29 cellular contexts compared by ENCODE assay signal in the genomic region with DNA sequence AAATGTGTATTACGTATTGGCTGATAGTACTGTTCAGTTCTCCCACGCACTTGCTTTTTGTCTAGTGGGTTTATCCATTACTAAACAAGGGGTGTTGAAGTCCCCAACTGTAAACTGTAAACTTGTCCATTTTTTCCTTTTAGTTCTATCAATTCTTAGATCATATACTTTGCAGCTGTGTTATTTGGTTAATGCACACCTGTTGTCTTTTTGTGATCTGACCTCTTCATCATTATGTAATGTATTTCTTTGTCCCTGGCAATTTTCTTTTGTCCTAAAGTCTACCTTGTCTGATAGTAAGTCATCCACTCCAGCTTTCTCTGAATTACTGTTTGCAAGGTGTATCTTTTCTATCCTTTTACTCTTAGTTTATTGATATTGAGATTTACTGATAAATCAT.
"Had no signal": no experiment of that assay in that cellular context is flagged by ENCODE, and none has a peak within 500 bp of the region (broad histone marks: within the 10 kb centered on the region; RNA-seq: fewer than 3 reads in every experiment).

No MANE protein-coding gene starts in this region.

- H3K4me1 Mint-ChIP-seq: activated naive CD4-positive, alpha-beta T cell treated with anti-CD3 and anti-CD28 coated beads, Interleukin-2, amount 50 U/mL, for 24 hours had no signal

- H3K9me3 ChIP-seq: esophagus muscularis mucosa, gastrocnemius medialis, heart left ventricle had no signal

- H3K27ac ChIP-seq: brain microvascular endothelial cell, esophagus muscularis mucosa, foreskin keratinocyte, gastrocnemius medialis, heart left ventricle had no signal

- ATAC-seq: activated CD4-positive, alpha-beta T cell treated with anti-CD3 and anti-CD28 coated beads for 36 hours; activated CD8-positive, alpha-beta memory T cell treated with anti-CD3 and anti-CD28 coated beads, Interleukin-2, amount 10 ng/mL, durations not matched to agents 7 days and 5 days; activated CD8-positive, alpha-beta T cell treated with anti-CD3 and anti-CD28 coated beads, Interleukin-2, amount 10 ng/mL, durations not matched to agents 7 days and 5 days; effector memory CD8-positive, alpha-beta T cell; foreskin keratinocyte; gastrocnemius medialis; heart left ventricle had no signal

- H3K27me3 Mint-ChIP-seq: activated CD4-positive, alpha-beta memory T cell treated with anti-CD3 and anti-CD28 coated beads for 36 hours; activated CD4-positive, alpha-beta T cell treated with anti-CD3 and anti-CD28 coated beads for 36 hours; activated CD4-positive, alpha-beta T cell treated with anti-CD3 and anti-CD28 coated beads, Interleukin-2, amount 10 ng/mL, durations not matched to agents 24 days and 14 days; activated CD8-positive, alpha-beta memory T cell treated with anti-CD3 and anti-CD28 coated beads, Interleukin-2, amount 10 ng/mL, durations not matched to agents 7 days and 5 days; activated naive CD4-positive, alpha-beta T cell treated with anti-CD3 and anti-CD28 coated beads, Interleukin-2, amount 50 U/mL, for 24 hours; effector memory CD8-positive, alpha-beta T cell had no signal

- H3K27me3 ChIP-seq: brain microvascular endothelial cell, esophagus muscularis mucosa, foreskin keratinocyte, gastrocnemius medialis, heart left ventricle had no signal

- H3K4me1 ChIP-seq: esophagus muscularis mucosa, foreskin keratinocyte, gastrocnemius medialis, heart left ventricle had no signal

- DNase-seq: activated CD4-positive, alpha-beta memory T cell treated with anti-CD3 and anti-CD28 coated beads for 36 hours; activated CD4-positive, alpha-beta T cell treated with anti-CD3 and anti-CD28 coated beads for 36 hours; activated CD4-positive, alpha-beta T cell treated with anti-CD3 and anti-CD28 coated beads, Interleukin-2, amount 10 ng/mL, durations not matched to agents 24 days and 14 days; activated CD4-positive, CD25-positive, alpha-beta regulatory T cell; activated CD4-positive, CD25-positive, alpha-beta regulatory T cell treated with anti-CD3 and anti-CD28 coated beads, Interleukin-2, amount 50 U/mL, for 72 hours; activated CD8-positive, alpha-beta memory T cell treated with anti-CD3 and anti-CD28 coated beads, Interleukin-2, amount 10 ng/mL, durations not matched to agents 7 days and 5 days; activated CD8-positive, alpha-beta memory T cell treated with anti-CD3 and anti-CD28 coated beads, Interleukin-2, amount 50 U/mL, for 4 hours; activated CD8-positive, alpha-beta T cell treated with anti-CD3 and anti-CD28 coated beads, Interleukin-2, amount 10 ng/mL, durations not matched to agents 7 days and 5 days; activated effector memory CD4-positive, alpha-beta T cell treated with anti-CD3 and anti-CD28 coated beads, Interleukin-2, amount 50 U/mL, for 16 hours; activated naive CD4-positive, alpha-beta T cell treated with anti-CD3 and anti-CD28 coated beads for 36 hours; activated T-cell treated with anti-CD3 and anti-CD28 coated beads, Interleukin-2, amount 50 U/mL, for 1 hour; activated T-cell treated with anti-CD3 and anti-CD28 coated beads, Interleukin-2, amount 50 U/mL, for 48 hours; amniotic stem cell; anterior cingulate cortex; brain microvascular endothelial cell; cortex of kidney; dermis blood vessel endothelial cell; effector CD4-positive, alpha-beta T cell; effector memory CD8-positive, alpha-beta T cell; erythroblast; foreskin keratinocyte; gastrocnemius medialis; glutamatergic neuron; heart left ventricle; T-helper 2 cell had no signal

- H3K9me3 Mint-ChIP-seq: activated CD4-positive, alpha-beta T cell treated with anti-CD3 and anti-CD28 coated beads, Interleukin-2, amount 10 ng/mL, durations not matched to agents 24 days and 14 days; activated naive CD4-positive, alpha-beta T cell treated with anti-CD3 and anti-CD28 coated beads, Interleukin-2, amount 50 U/mL, for 24 hours; activated T-helper 2 cell treated with anti-CD3 and anti-CD28 coated beads, Interferon-gamma antibody, Interleukin-2, Interleukin-4, amounts not matched to agents 10 μg/mL and 5 μg/mL and 100 μg/mL, durations not matched to agents 14 hours and 24 hours and 36 hours; effector memory CD8-positive, alpha-beta T cell had no signal

- H3K4me3 Mint-ChIP-seq: activated CD4-positive, alpha-beta memory T cell treated with anti-CD3 and anti-CD28 coated beads for 36 hours; activated CD4-positive, alpha-beta T cell treated with anti-CD3 and anti-CD28 coated beads for 36 hours; activated CD4-positive, alpha-beta T cell treated with anti-CD3 and anti-CD28 coated beads, Interleukin-2, amount 10 ng/mL, durations not matched to agents 24 days and 14 days; activated CD8-positive, alpha-beta memory T cell treated with anti-CD3 and anti-CD28 coated beads, Interleukin-2, amount 10 ng/mL, durations not matched to agents 7 days and 5 days; activated CD8-positive, alpha-beta T cell treated with anti-CD3 and anti-CD28 coated beads, Interleukin-2, amount 10 ng/mL, durations not matched to agents 7 days and 5 days; activated naive CD4-positive, alpha-beta T cell treated with anti-CD3 and anti-CD28 coated beads for 36 hours; activated naive CD4-positive, alpha-beta T cell treated with anti-CD3 and anti-CD28 coated beads, Interleukin-2, amount 50 U/mL, for 24 hours; activated T-helper 1 cell treated with anti-CD3 and anti-CD28 coated beads, Interleukin-12 subunit alpha, Interleukin-12 subunit beta, Interleukin-2, Interleukin-4 antibody, amounts not matched to agents 30 ng/mL and 10 ng/mL and 1 ng/mL, durations not matched to agents 14 hours and 24 hours and 36 hours; effector memory CD8-positive, alpha-beta T cell had no signal

- H3K4me3 ChIP-seq: esophagus muscularis mucosa, gastrocnemius medialis, heart left ventricle had no signal

- H3K27ac Mint-ChIP-seq: activated CD4-positive, alpha-beta memory T cell treated with anti-CD3 and anti-CD28 coated beads for 36 hours; activated CD4-positive, alpha-beta T cell treated with anti-CD3 and anti-CD28 coated beads for 36 hours; activated CD4-positive, alpha-beta T cell treated with anti-CD3 and anti-CD28 coated beads, Interleukin-2, amount 10 ng/mL, durations not matched to agents 24 days and 14 days; activated CD8-positive, alpha-beta memory T cell treated with anti-CD3 and anti-CD28 coated beads, Interleukin-2, amount 10 ng/mL, durations not matched to agents 7 days and 5 days; activated CD8-positive, alpha-beta T cell treated with anti-CD3 and anti-CD28 coated beads, Interleukin-2, amount 10 ng/mL, durations not matched to agents 7 days and 5 days; activated naive CD4-positive, alpha-beta T cell treated with anti-CD3 and anti-CD28 coated beads for 36 hours; activated naive CD4-positive, alpha-beta T cell treated with anti-CD3 and anti-CD28 coated beads, Interleukin-2, amount 50 U/mL, for 24 hours; activated T-helper 1 cell treated with anti-CD3 and anti-CD28 coated beads, Interleukin-12 subunit alpha, Interleukin-12 subunit beta, Interleukin-2, Interleukin-4 antibody, amounts not matched to agents 30 ng/mL and 10 ng/mL and 1 ng/mL, durations not matched to agents 14 hours and 24 hours and 36 hours; activated T-helper 2 cell treated with anti-CD3 and anti-CD28 coated beads, Interferon-gamma antibody, Interleukin-2, Interleukin-4, amounts not matched to agents 10 μg/mL and 5 μg/mL and 100 μg/mL, durations not matched to agents 14 hours and 24 hours and 36 hours had no signal

- H3K36me3 Mint-ChIP-seq: activated naive CD4-positive, alpha-beta T cell treated with anti-CD3 and anti-CD28 coated beads, Interleukin-2, amount 50 U/mL, for 24 hours had no signal
